ENCODE assay signal across 8 cellular contexts in the genomic region with DNA sequence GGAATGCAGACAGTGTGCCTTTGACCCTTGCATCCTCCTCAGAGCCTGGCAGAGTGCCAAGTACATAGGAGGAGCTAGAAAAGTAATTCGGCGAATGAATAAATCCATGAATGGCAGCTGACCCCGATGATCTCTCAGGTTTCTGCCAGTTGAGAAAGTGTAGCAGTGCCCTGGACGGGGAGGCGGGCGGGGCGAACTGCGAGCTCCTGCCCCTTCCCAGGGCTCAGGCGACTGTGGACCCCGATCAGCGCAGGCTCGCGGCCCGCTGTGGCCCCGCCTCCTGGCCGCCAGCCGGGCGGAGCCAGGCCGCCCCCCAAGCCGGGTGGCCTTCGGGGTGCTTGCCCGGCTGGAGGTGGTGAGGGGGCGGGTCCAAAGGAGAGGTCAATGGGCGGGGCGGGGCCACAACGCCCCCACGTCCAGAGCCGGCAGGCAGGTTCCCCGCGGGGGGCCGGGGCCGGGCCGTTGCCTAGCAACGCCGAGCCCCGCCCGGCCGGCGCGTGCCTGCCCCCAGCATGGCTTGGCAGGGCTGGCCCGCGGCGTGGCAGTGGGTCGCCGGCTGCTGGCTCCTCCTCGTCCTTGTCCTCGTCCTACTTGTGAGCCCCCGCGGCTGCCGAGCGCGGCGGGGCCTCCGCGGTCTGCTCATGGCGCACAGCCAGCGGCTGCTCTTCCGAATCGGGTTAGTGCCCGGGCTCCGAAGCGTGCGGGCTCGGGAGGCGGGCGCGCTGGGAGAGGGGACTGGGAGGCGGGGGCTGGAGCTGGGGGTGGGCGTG. TPM values are rescaled to one million over a fixed set of nuclear protein-coding genes. Genes with fewer than 3 reads are reported as not detected.
DNase-seq lines count a peak whose midpoint lies in the region; ATAC-seq and TF ChIP-seq lines count a peak whose summit lies in the region.

No MANE protein-coding gene starts in this region.

- peak; percentile 34 to 69 (median 48) for DNase-seq in CD8-positive, alpha-beta memory T cell
- DNase-seq in HL-60 (ENCODE audit: low read depth in 1 of 2, low spot score in 1 of 2) (peak; percentile 50 to 82), NOMO-1 treated with dmso at 0.1 percent for 144 hours (lab: John Stamatoyannopoulos, UW; ENCODE audit: unreplicated experiment) (peak; percentile 70), esophagus squamous epithelium (lab: John Stamatoyannopoulos, UW) (no peak), myocyte (ENCODE audit: low read depth) (peak; percentile 70)
- DNase-seq in activated T-cell treated with anti-CD3 and anti-CD28 coated beads, Interleukin-2, amount 50 U/mL, for 1 hour, result peak; percentile 67

- no peak for TF ChIP-seq POLR2A in esophagus squamous epithelium (IDR thresholded peaks at IDR 0.05)

- H3K27ac ChIP-seq in CD8-positive, alpha-beta memory T cell (ENCODE audit: low read depth, low read length), result no peak overlapping the region
- H3K27ac ChIP-seq in HL-60 (replicated peaks) (peak overlapping the region; percentile 56), esophagus squamous epithelium (peak overlapping the region; percentile 48 to 90 (median 78))

- H3K27me3 ChIP-seq in CD8-positive, alpha-beta memory T cell (ENCODE audit: insufficient read depth, low read length, poor library complexity, severe bottlenecking), result no peaks in the 10 kb centered on the region
- H3K27me3 ChIP-seq in HL-60 (ENCODE audit: insufficient read depth, poor library complexity, severe bottlenecking) (no peaks in the 10 kb centered on the region), esophagus squamous epithelium (no peaks in the 10 kb centered on the region)

- no peaks in the 10 kb centered on the region for H3K36me3 ChIP-seq in CD8-positive, alpha-beta memory T cell (ENCODE audit: insufficient read depth, low read length)
- H3K36me3 ChIP-seq in esophagus squamous epithelium, result no peaks in the 10 kb centered on the region

- intact Hi-C loops in esophagus squamous epithelium (cut with DNase I), result no loop called here

- CTCF ChIA-PET in CD8-positive, alpha-beta memory T cell (lab: Charles Lee), result interaction anchor here (1.1 to 3.2 kb wide), 3 partner anchors 17 to 36 kb away, joined by 3 to 12 read pairs (median 4); a partner anchor contains a TSS

- peak overlapping the region in 6 of 8 donors; percentile 43 to 85 (median 66) for H3K27ac Mint-ChIP-seq in CD8-positive, alpha-beta memory T cell
- H3K27ac Mint-ChIP-seq in stimulated activated memory B cell treated with anti-CD40 and anti-IgM and Interleukin-4, amounts not matched to agents 10 μg/mL and 1 μg/mL and 100 μg/mL, for 72 hours, result peak overlapping the region; percentile 58

- no peaks in the 10 kb centered on the region for H3K9me3 Mint-ChIP-seq in CD8-positive, alpha-beta memory T cell
- H3K9me3 Mint-ChIP-seq in stimulated activated memory B cell treated with anti-CD40 and anti-IgM and Interleukin-4, amounts not matched to agents 10 μg/mL and 1 μg/mL and 100 μg/mL, for 72 hours, result no peaks in the 10 kb centered on the region

- H3K27me3 Mint-ChIP-seq in CD8-positive, alpha-beta memory T cell, result peaks cover 8 to 11% of the 10 kb centered on the region in 2 donors
- peaks cover 8% of the 10 kb centered on the region for H3K27me3 Mint-ChIP-seq in stimulated activated memory B cell treated with anti-CD40 and anti-IgM and Interleukin-4, amounts not matched to agents 10 μg/mL and 1 μg/mL and 100 μg/mL, for 72 hours

- WGBS in esophagus squamous epithelium, 2 donors, result 3 to 8% methylated on average over 2 to 7 of the region's 69 CpGs

- peak overlapping the region; percentile 76 to 92 (median 85) for H3K4me3 Mint-ChIP-seq in CD8-positive, alpha-beta memory T cell
- peak overlapping the region; percentile 90 for H3K4me3 Mint-ChIP-seq in stimulated activated memory B cell treated with anti-CD40 and anti-IgM and Interleukin-4, amounts not matched to agents 10 μg/mL and 1 μg/mL and 100 μg/mL, for 72 hours

- POLR2A ChIA-PET in CD8-positive, alpha-beta memory T cell (lab: Charles Lee), result interaction anchor here (0.5 kb wide), 1 partner anchor 10 kb away, joined by 3 read pairs; no protein-coding TSS in a partner anchor

- H3K4me1 ChIP-seq in CD8-positive, alpha-beta memory T cell (ENCODE audit: insufficient read depth, low read length), result peaks cover 29% of the 10 kb centered on the region
- H3K4me1 ChIP-seq in esophagus squamous epithelium, result peaks cover 15 to 28% (median 17%) of the 10 kb centered on the region in 3 donors

- H3K9me3 ChIP-seq in CD8-positive, alpha-beta memory T cell (ENCODE audit: low read length), result no peaks in the 10 kb centered on the region
- no peaks in the 10 kb centered on the region for H3K9me3 ChIP-seq in esophagus squamous epithelium

- peak overlapping the region; percentile 63 for H3K4me3 ChIP-seq in CD8-positive, alpha-beta memory T cell (ENCODE audit: low read length)
- H3K4me3 ChIP-seq in HL-60 (replicated peaks; ENCODE audit: insufficient read depth, low read length) (peak overlapping the region; percentile 44), esophagus squamous epithelium (peak overlapping the region; percentile 50 to 94 (median 66))

- TF ChIP-seq CTCF in HL-60 (IDR thresholded peaks at IDR 0.05; ENCODE audit: insufficient read depth, low read length) (no peak), esophagus squamous epithelium (IDR thresholded peaks at IDR 0.05) (no peak)

- peak; percentile 70 for ATAC-seq in GM19463 (IDR thresholded peaks at IDR 0.05; ENCODE audit: unreplicated experiment)
- peak; percentile 83 for ATAC-seq in stimulated activated memory B cell treated with anti-CD40 and anti-IgM and Interleukin-4, amounts not matched to agents 10 μg/mL and 1 μg/mL and 100 μg/mL, for 72 hours

- H3K36me3 Mint-ChIP-seq in CD8-positive, alpha-beta memory T cell, result no peaks in the 10 kb centered on the region
- no peaks in the 10 kb centered on the region for H3K36me3 Mint-ChIP-seq in stimulated activated memory B cell treated with anti-CD40 and anti-IgM and Interleukin-4, amounts not matched to agents 10 μg/mL and 1 μg/mL and 100 μg/mL, for 72 hours

- H3K4me1 Mint-ChIP-seq in CD8-positive, alpha-beta memory T cell, result peaks cover 16 to 27% (median 16%) of the 10 kb centered on the region in 3 donors
- H3K4me1 Mint-ChIP-seq in stimulated activated memory B cell treated with anti-CD40 and anti-IgM and Interleukin-4, amounts not matched to agents 10 μg/mL and 1 μg/mL and 100 μg/mL, for 72 hours, result peaks cover 48% of the 10 kb centered on the region

RNA-seq across cellular contexts. Expression of a gene that starts 30.6 kb away (rescaled TPM):
- total RNA-seq in CD8-positive, alpha-beta memory T cell, result 10 to 100 TPM; 82.3 to 92.3 TPM
- polyA plus RNA-seq in CD8-positive, alpha-beta memory T cell, result 149 TPM
- total RNA-seq in esophagus squamous epithelium (100 to 1,000 TPM; 238 to 342 (median 275) TPM), myocyte (198 and 212 TPM in 2 replicates)
- polyA plus RNA-seq in myocyte (2012), result 195 TPM

RNA-seq across cellular contexts. Expression of a gene that starts 33.7 kb away (rescaled TPM):
- total RNA-seq in CD8-positive, alpha-beta memory T cell, result not detected
- polyA plus RNA-seq in CD8-positive, alpha-beta memory T cell, result not detected
- total RNA-seq in esophagus squamous epithelium (not detected), myocyte (not detected in 2 replicates)
- polyA plus RNA-seq in myocyte (2012), result not detected

RNA-seq across cellular contexts. Expression of a gene that starts 52.6 kb away (rescaled TPM):
- 10 to 100 TPM; 26.8 to 31.6 TPM for total RNA-seq in CD8-positive, alpha-beta memory T cell
- 111 TPM for polyA plus RNA-seq in CD8-positive, alpha-beta memory T cell
- total RNA-seq in esophagus squamous epithelium, result 10 to 100 TPM; 19.7 to 34.3 (median 28.0) TPM
- total RNA-seq in myocyte, result 30.6 and 37.8 TPM in 2 replicates
- polyA plus RNA-seq in myocyte (2012), result 82.9 TPM

RNA-seq across cellular contexts. Expression of a gene that starts 53.0 kb away (rescaled TPM):
- total RNA-seq in CD8-positive, alpha-beta memory T cell, result 10 to 100 TPM; 94.8 to 95.2 TPM
- 86.1 TPM for polyA plus RNA-seq in CD8-positive, alpha-beta memory T cell
- total RNA-seq in esophagus squamous epithelium (100 to 1,000 TPM in 3 of 4 donors, 10 to 100 TPM in 1; 97.9 to 136 (median 118) TPM), myocyte (173 and 198 TPM in 2 replicates)
- 108 TPM for polyA plus RNA-seq in myocyte (2012)

RNA-seq across cellular contexts. Expression of a gene that starts 59.1 kb away (rescaled TPM):
- total RNA-seq in CD8-positive, alpha-beta memory T cell, result 1 to 10 TPM; 1.1 to 2.1 TPM
- polyA plus RNA-seq in CD8-positive, alpha-beta memory T cell, result 0.32 TPM
- total RNA-seq in esophagus squamous epithelium, result 10 to 100 TPM in 1 of 4 donors, 1 to 10 TPM in 3; 1.7 to 10.6 (median 8.7) TPM
- total RNA-seq in myocyte, result 0.03 and 0.36 TPM in 2 replicates
- 0.06 TPM for polyA plus RNA-seq in myocyte (2012)
